ENCODE assay signal across 8 cellular contexts in genomic region chr4:163493643-163494359, GRCh38. TPM values are rescaled to one million over a fixed set of nuclear protein-coding genes. Genes with fewer than 3 reads are reported as not detected.
A peak's percentile ranks its signal among the peaks of the same experiment; 100 is the strongest.
DNase-seq lines count a peak whose midpoint lies in the region; ATAC-seq lines count a peak whose summit lies in the region.

No MANE protein-coding gene starts in this region.

- peaks cover 13% of the 10 kb centered on the region for H3K27me3 Mint-ChIP-seq in activated CD4-positive, alpha-beta T cell treated with anti-CD3 and anti-CD28 coated beads, Interleukin-2, amount 10 ng/mL, durations not matched to agents 7 days and 5 days
- peaks cover 9% of the 10 kb centered on the region for H3K27me3 Mint-ChIP-seq in activated CD4-positive, alpha-beta memory T cell treated with anti-CD3 and anti-CD28 coated beads, Interleukin-2, amount 10 ng/mL, durations not matched to agents 7 days and 5 days

- H3K4me3 Mint-ChIP-seq in activated CD4-positive, alpha-beta T cell treated with anti-CD3 and anti-CD28 coated beads, Interleukin-2, amount 10 ng/mL, durations not matched to agents 7 days and 5 days, result peak overlapping the region; percentile 92
- peak overlapping the region; percentile 89 for H3K4me3 Mint-ChIP-seq in activated CD4-positive, alpha-beta memory T cell treated with anti-CD3 and anti-CD28 coated beads, Interleukin-2, amount 10 ng/mL, durations not matched to agents 7 days and 5 days

- ATAC-seq in left ventricle myocardium superior, result no peak

- H3K9ac ChIP-seq in HUES48 (ENCODE audit: low read depth, low read length), result peak overlapping the region; percentile 97

- intact Hi-C loops in left ventricle myocardium superior (cut with micrococcal nuclease), result loop anchor here (5.0 kb wide), 1 partner anchor 54 kb away; no protein-coding TSS in a partner anchor

- H3K9me3 ChIP-seq in HUES48 (ENCODE audit: control insufficient read depth, insufficient read depth, low read length), result no peaks in the 10 kb centered on the region

- no peaks in the 10 kb centered on the region for H3K9me3 Mint-ChIP-seq in activated CD4-positive, alpha-beta T cell treated with anti-CD3 and anti-CD28 coated beads, Interleukin-2, amount 10 ng/mL, durations not matched to agents 7 days and 5 days
- H3K9me3 Mint-ChIP-seq in activated CD4-positive, alpha-beta memory T cell treated with anti-CD3 and anti-CD28 coated beads, Interleukin-2, amount 10 ng/mL, durations not matched to agents 7 days and 5 days, result no peaks in the 10 kb centered on the region

- no peaks in the 10 kb centered on the region for H3K27me3 ChIP-seq in HUES48 (ENCODE audit: control insufficient read depth, insufficient read depth, low read length)

- peak overlapping the region; percentile 87 for H3K4me3 ChIP-seq in HUES48 (ENCODE audit: low read depth, low read length)
- peak overlapping the region; percentile 63 to 95 (median 83) for H3K4me3 ChIP-seq in skin epidermis

- CTCF ChIA-PET in activated CD4-positive, alpha-beta T cell treated with anti-CD3 and anti-CD28 coated beads, Interleukin-2, amount 10 ng/mL, durations not matched to agents 7 days and 5 days (lab: Charles Lee), result interaction anchor here (0.5 to 0.9 kb wide), 3 partner anchors 8 to 57 kb away, joined by 3 to 5 read pairs (median 4); no protein-coding TSS in a partner anchor
- CTCF ChIA-PET in activated CD4-positive, alpha-beta memory T cell treated with anti-CD3 and anti-CD28 coated beads, Interleukin-2, amount 10 ng/mL, durations not matched to agents 7 days and 5 days (lab: Charles Lee), result interaction anchor here (0.8 to 3.0 kb wide), 7 partner anchors 8 to 328 kb away, joined by 3 to 47 read pairs (median 4); partner anchors contain the start of gene NAF1

- DNase-seq in activated CD4-positive, alpha-beta T cell treated with anti-CD3 and anti-CD28 coated beads, Interleukin-2, amount 10 ng/mL, durations not matched to agents 7 days and 5 days, result no peak
- DNase-seq in activated CD4-positive, alpha-beta T cell treated with anti-CD3 and anti-CD28 coated beads for 1 hour, result no peak
- DNase-seq in activated CD4-positive, alpha-beta memory T cell treated with anti-CD3 and anti-CD28 coated beads, Interleukin-2, amount 10 ng/mL, durations not matched to agents 7 days and 5 days, result no peak
- DNase-seq in left ventricle myocardium superior, result peak; percentile 47
- no peak for DNase-seq in activated effector memory CD4-positive, alpha-beta T cell treated with anti-CD3 and anti-CD28 coated beads, Interleukin-2, amount 50 U/mL, for 16 hours
- DNase-seq in ecto neural progenitor cell (ENCODE audit: low spot score), result no peak

- peaks cover 13% of the 10 kb centered on the region; the same call in 1 of the 2 replicates for H3K4me1 ChIP-seq in HUES48 (ENCODE audit: control insufficient read depth, insufficient read depth, low read length)

- H3K4me1 Mint-ChIP-seq in activated CD4-positive, alpha-beta T cell treated with anti-CD3 and anti-CD28 coated beads, Interleukin-2, amount 10 ng/mL, durations not matched to agents 7 days and 5 days, result peaks cover 34% of the 10 kb centered on the region
- H3K4me1 Mint-ChIP-seq in activated CD4-positive, alpha-beta memory T cell treated with anti-CD3 and anti-CD28 coated beads, Interleukin-2, amount 10 ng/mL, durations not matched to agents 7 days and 5 days, result peaks cover 37% of the 10 kb centered on the region

- peak overlapping the region; percentile 98 for H3K27ac Mint-ChIP-seq in activated CD4-positive, alpha-beta T cell treated with anti-CD3 and anti-CD28 coated beads, Interleukin-2, amount 10 ng/mL, durations not matched to agents 7 days and 5 days
- peak overlapping the region; percentile 94 for H3K27ac Mint-ChIP-seq in activated CD4-positive, alpha-beta memory T cell treated with anti-CD3 and anti-CD28 coated beads, Interleukin-2, amount 10 ng/mL, durations not matched to agents 7 days and 5 days

- H3K36me3 Mint-ChIP-seq in activated CD4-positive, alpha-beta T cell treated with anti-CD3 and anti-CD28 coated beads, Interleukin-2, amount 10 ng/mL, durations not matched to agents 7 days and 5 days (ENCODE audit: low read depth), result peaks cover 9% of the 10 kb centered on the region
- peaks cover 6% of the 10 kb centered on the region for H3K36me3 Mint-ChIP-seq in activated CD4-positive, alpha-beta memory T cell treated with anti-CD3 and anti-CD28 coated beads, Interleukin-2, amount 10 ng/mL, durations not matched to agents 7 days and 5 days (ENCODE audit: low read depth)

- H3K36me3 ChIP-seq in HUES48 (ENCODE audit: control insufficient read depth, insufficient read depth, low read length), result peaks cover 14% of the 10 kb centered on the region; the same call in 1 of the 2 replicates

- POLR2A ChIA-PET in activated CD4-positive, alpha-beta T cell treated with anti-CD3 and anti-CD28 coated beads, Interleukin-2, amount 10 ng/mL, durations not matched to agents 7 days and 5 days (lab: Charles Lee), result interaction anchor here (0.6 kb wide), 1 partner anchor 547 kb away, joined by 5 read pairs; no protein-coding TSS in a partner anchor
- POLR2A ChIA-PET in activated CD4-positive, alpha-beta memory T cell treated with anti-CD3 and anti-CD28 coated beads, Interleukin-2, amount 10 ng/mL, durations not matched to agents 7 days and 5 days (lab: Charles Lee), result interaction anchor here (0.6 to 2.4 kb wide), 20 partner anchors 9 to 1619 kb away, joined by 3 to 32 read pairs (median 5); partner anchors contain the start of genes NAF1 and TMEM192

- H3K27ac ChIP-seq in HUES48 (ENCODE audit: low read depth, low read length), result peak overlapping the region; percentile 98
- H3K27ac ChIP-seq in skin epidermis, result peak overlapping the region; percentile 63 to 99 (median 92)

RNA-seq across cellular contexts. Expression of gene TMA16, which starts 0.7 kb away (rescaled TPM):
- total RNA-seq in activated CD4-positive, alpha-beta T cell treated with anti-CD3 and anti-CD28 coated beads, Interleukin-2, amount 10 ng/mL, durations not matched to agents 7 days and 5 days, result 10 to 100 TPM; 28.8 to 31.2 TPM
- 10 to 100 TPM; 27.9 to 30.3 TPM for total RNA-seq in activated CD4-positive, alpha-beta memory T cell treated with anti-CD3 and anti-CD28 coated beads, Interleukin-2, amount 10 ng/mL, durations not matched to agents 7 days and 5 days
- 9.1 TPM for total RNA-seq in left ventricle myocardium superior

RNA-seq across cellular contexts. Expression of gene TKTL2, which starts 20.2 kb away (rescaled TPM):
- total RNA-seq in activated CD4-positive, alpha-beta T cell treated with anti-CD3 and anti-CD28 coated beads, Interleukin-2, amount 10 ng/mL, durations not matched to agents 7 days and 5 days, result not detected
- total RNA-seq in activated CD4-positive, alpha-beta memory T cell treated with anti-CD3 and anti-CD28 coated beads, Interleukin-2, amount 10 ng/mL, durations not matched to agents 7 days and 5 days, result not detected
- total RNA-seq in left ventricle myocardium superior, result not detected
